8 cellular contexts compared by ENCODE assay signal in genomic region chr11:2902784-2903671, GRCh38. TPM values are rescaled to one million over a fixed set of nuclear protein-coding genes. Genes with fewer than 3 reads are reported as not detected.
DNase-seq lines count a peak whose midpoint lies in the region; ATAC-seq and TF ChIP-seq lines count a peak whose summit lies in the region.

No MANE protein-coding gene starts in this region.

- H3F3A ChIP-seq in smooth muscle cell (ENCODE audit: low read depth), result no peaks in the 10 kb centered on the region

- H3K79me2 ChIP-seq in H9 (ENCODE audit: insufficient read depth, low read length) (no peaks in the 10 kb centered on the region), hepatocyte (peaks cover 10% of the 10 kb centered on the region), smooth muscle cell (ENCODE audit: low read depth) (no peaks in the 10 kb centered on the region)

- H3K9me3 Mint-ChIP-seq in H9, result peaks cover 6 to 18% of the 10 kb centered on the region in 2 experiments

- H3K4me3 Mint-ChIP-seq in H9, result peak overlapping the region; percentile 63 to 77

- H3K4me1 ChIP-seq in H9 (ENCODE audit: insufficient read depth, low read length) (no peaks in the 10 kb centered on the region; the same call in 1 of the 2 replicates), SJSA1 (replicated peaks) (peaks cover 38% of the 10 kb centered on the region), hepatocyte (ENCODE audit: insufficient read depth) (peaks cover 16% of the 10 kb centered on the region), smooth muscle cell (ENCODE audit: low read depth) (peaks cover 4% of the 10 kb centered on the region)

- peaks cover 54% of the 10 kb centered on the region for H3K27me3 Mint-ChIP-seq in H9 (ENCODE audit: low read depth)

- TF ChIP-seq CTCF in H9 (conservative IDR thresholded peaks at IDR 0.05) (no peak), hepatocyte (IDR thresholded peaks at IDR 0.05; ENCODE audit: poor library complexity) (no peak), smooth muscle cell (IDR thresholded peaks at IDR 0.05; ENCODE audit: borderline replicate concordance, insufficient read depth, poor library complexity, severe bottlenecking) (no peak)

- no peak overlapping the region for H3K23ac ChIP-seq in H9 (ENCODE audit: insufficient read length, low read depth, low read length)

- peaks cover 6% of the 10 kb centered on the region; the same call in 1 of the 2 replicates for H3K36me3 ChIP-seq in SJSA1
- H3K36me3 ChIP-seq in hepatocyte (replicated peaks; ENCODE audit: insufficient read depth, low read depth), result no peaks in the 10 kb centered on the region
- no peaks in the 10 kb centered on the region for H3K36me3 ChIP-seq in smooth muscle cell (ENCODE audit: low read depth)

- H3K4me2 ChIP-seq in H9 (ENCODE audit: insufficient read depth, insufficient read length, low read length), result peak overlapping the region; percentile 68
- H3K4me2 ChIP-seq in hepatocyte, result peak overlapping the region; percentile 99
- H3K4me2 ChIP-seq in smooth muscle cell, result peak overlapping the region; percentile 99

- H2BK20ac ChIP-seq in H9 (ENCODE audit: low read depth, low read length, poor library complexity, severe bottlenecking), result no peak overlapping the region

- H3K27ac Mint-ChIP-seq in H9, result no peak overlapping the region

- H3K27ac ChIP-seq in H9 (ENCODE audit: insufficient read length, low read depth, low read length) (no peak overlapping the region), SJSA1 (peak overlapping the region; percentile 68), hepatocyte (peak overlapping the region; percentile 92), smooth muscle cell (ENCODE audit: low read depth) (no peak overlapping the region)

- H3K14ac ChIP-seq in H9 (ENCODE audit: insufficient read depth, low read length), result no peak overlapping the region; the same call in 1 of the 2 replicates

- DNase-seq in H9, result no peak
- DNase-seq in SJSA1 (ENCODE audit: low read depth in 1 of 2, low spot score in 2 of 2), result no peak
- peak; percentile 82 for DNase-seq in hepatocyte (ENCODE audit: low spot score)
- DNase-seq in smooth muscle cell (lab: John Stamatoyannopoulos, UW; ENCODE audit: unreplicated experiment), result no peak
- DNase-seq in NCI-H748 (lab: John Stamatoyannopoulos, UW; ENCODE audit: unreplicated experiment), result no peak
- no peak for DNase-seq in NCI-H345 (lab: John Stamatoyannopoulos, UW)
- DNase-seq in NCI-H82 (lab: John Stamatoyannopoulos, UW), result no peak

- no peak overlapping the region for H2BK5ac ChIP-seq in H9 (ENCODE audit: insufficient read length, low read length)

- ATAC-seq in GM21367 (IDR thresholded peaks at IDR 0.05; ENCODE audit: unreplicated experiment), result no peak

- H2BK12ac ChIP-seq in H9 (ENCODE audit: insufficient read length, low read depth, low read length), result no peak overlapping the region

- no peak overlapping the region for H4K91ac ChIP-seq in H9 (ENCODE audit: insufficient read length, low read depth, low read length)

- H2BK15ac ChIP-seq in H9 (ENCODE audit: low read depth, low read length), result no peak overlapping the region

- no peak overlapping the region for H3K56ac ChIP-seq in H9 (ENCODE audit: insufficient read length, low read depth, low read length)

- peaks cover 18 to 29% of the 10 kb centered on the region in 2 experiments for H3K4me1 Mint-ChIP-seq in H9

- H3K9me2 ChIP-seq in hepatocyte (replicated peaks; ENCODE audit: insufficient read depth), result no peaks in the 10 kb centered on the region

- no peaks in the 10 kb centered on the region for H3K79me1 ChIP-seq in H9 (ENCODE audit: insufficient read depth, low read depth, low read length, poor library complexity, severe bottlenecking)

- H4K8ac ChIP-seq in H9 (replicated peaks; ENCODE audit: insufficient read length, low read depth, low read length), result no peak overlapping the region

- H4K20me1 ChIP-seq in H9 (ENCODE audit: control insufficient read depth, insufficient read depth, insufficient read length), result peaks cover 3% of the 10 kb centered on the region
- H4K20me1 ChIP-seq in hepatocyte (ENCODE audit: insufficient read depth, poor library complexity, severe bottlenecking), result no peaks in the 10 kb centered on the region
- H4K20me1 ChIP-seq in smooth muscle cell (ENCODE audit: low read depth), result no peaks in the 10 kb centered on the region

- H3K9me3 ChIP-seq in H9 (ENCODE audit: control insufficient read depth, low read depth, low read length), result no peaks in the 10 kb centered on the region
- peaks cover 3% of the 10 kb centered on the region; the same call in 1 of the 2 replicates for H3K9me3 ChIP-seq in SJSA1 (replicated peaks)
- H3K9me3 ChIP-seq in hepatocyte (ENCODE audit: low read depth), result no peaks in the 10 kb centered on the region
- no peaks in the 10 kb centered on the region for H3K9me3 ChIP-seq in smooth muscle cell (replicated peaks; ENCODE audit: low read depth)

- H2BK120ac ChIP-seq in H9 (ENCODE audit: low read depth, low read length, poor library complexity, severe bottlenecking), result no peak overlapping the region

- WGBS in H9 (ENCODE audit: extremely low coverage, insufficient read length, low lambda C conversion rate), result no CpG with 5 or more reads among the region's 23 CpGs
- 63% methylated on average over 23 of the region's 23 CpGs for WGBS in hepatocyte (ENCODE audit: low lambda C conversion rate, missing lambda C conversion rate)
- 80% methylated on average over 21 of the region's 23 CpGs for WGBS in smooth muscle cell (ENCODE audit: low lambda C conversion rate)

- no peak overlapping the region for H3T11ph ChIP-seq in H9 (ENCODE audit: low read length)

- no peaks in the 10 kb centered on the region; the same call in 1 of the 2 replicates for H3K27me3 ChIP-seq in H9 (ENCODE audit: insufficient read depth, low read length)
- H3K27me3 ChIP-seq in SJSA1 (replicated peaks), result no peaks in the 10 kb centered on the region
- H3K27me3 ChIP-seq in hepatocyte, result no peaks in the 10 kb centered on the region
- H3K27me3 ChIP-seq in smooth muscle cell (ENCODE audit: low read depth), result no peaks in the 10 kb centered on the region

- H3K36me3 Mint-ChIP-seq in H9 (ENCODE audit: insufficient read depth in 1 of 3, low read depth in 3 of 3), result peaks cover 7 to 18% (median 18%) of the 10 kb centered on the region in 3 experiments

- H3K23me2 ChIP-seq in H9 (ENCODE audit: insufficient read length, low read depth, low read length, poor library complexity, severe bottlenecking), result peaks cover 8% of the 10 kb centered on the region

- no peak overlapping the region for H3K4ac ChIP-seq in H9 (ENCODE audit: low read depth, low read length)

- H3K18ac ChIP-seq in H9 (ENCODE audit: insufficient read length, low read depth, low read length), result no peak overlapping the region

- H2AK5ac ChIP-seq in H9 (ENCODE audit: insufficient read length, low read length), result no peak overlapping the region

- H2AFZ ChIP-seq in H9 (ENCODE audit: low read length) (no peak overlapping the region), hepatocyte (peak overlapping the region; percentile 61), smooth muscle cell (ENCODE audit: low read depth) (peak overlapping the region; percentile 89)

- H4K5ac ChIP-seq in H9 (ENCODE audit: insufficient read length, low read depth, low read length), result no peak overlapping the region

- H3K9ac ChIP-seq in H9 (ENCODE audit: extremely low read depth, insufficient read length, low read length), result no peak overlapping the region
- no peak overlapping the region for H3K9ac ChIP-seq in smooth muscle cell (ENCODE audit: low read depth)

- H3K4me3 ChIP-seq in SJSA1, result peak overlapping the region; percentile 71
- peak overlapping the region; percentile 88 for H3K4me3 ChIP-seq in hepatocyte
- H3K4me3 ChIP-seq in smooth muscle cell, result peak overlapping the region; percentile 88

RNA-seq across cellular contexts. Expression of gene CDKN1C, which starts 17.5 kb away (rescaled TPM):
- 15.4 and 17.8 TPM in 2 replicates for total RNA-seq in H9 (2021)
- total RNA-seq in SJSA1 (2014; rRNA removed; shearing (Covaris generic)), result 15.0 and 23.4 TPM in 2 replicates
- total RNA-seq in hepatocyte, result 411 and 470 TPM in 2 replicates
- 526 and 563 TPM in 2 replicates for polyA plus RNA-seq in hepatocyte
- total RNA-seq in smooth muscle cell, result 171 and 194 TPM in 2 replicates
- polyA plus RNA-seq in smooth muscle cell, result 303 and 392 TPM in 2 replicates

RNA-seq across cellular contexts. Expression of gene PHLDA2, which starts 26.2 kb away (rescaled TPM):
- 41.5 and 42.8 TPM in 2 replicates for total RNA-seq in H9 (2021)
- total RNA-seq in SJSA1 (2014; rRNA removed; shearing (Covaris generic)), result 28.0 and 34.6 TPM in 2 replicates
- 7.1 and 8.5 TPM in 2 replicates for total RNA-seq in hepatocyte
- polyA plus RNA-seq in hepatocyte, result 62.4 and 67.4 TPM in 2 replicates
- total RNA-seq in smooth muscle cell, result 11.0 and 21.8 TPM in 2 replicates
- 89.3 and 90.7 TPM in 2 replicates for polyA plus RNA-seq in smooth muscle cell

Comparison
In these comparisons a context has a peak if more than half of its experiments do, and no peak if none do; other contexts are left out.
1. H3K27ac ChIP-seq: peak in SJSA1 (single experiment) and hepatocyte (single experiment); none in H9 (single experiment) and smooth muscle cell (single experiment).
2. Peak in every context shown above with its lines, with median percentiles within 50 percentile points of each other: H3K4me2 ChIP-seq and H3K4me3 ChIP-seq.